ENCODE assay signal across 10 cellular contexts in genomic region chr12:106342397-106343212, GRCh38. TPM values are rescaled to one million over a fixed set of nuclear protein-coding genes. Genes with fewer than 3 reads are reported as not detected.
A peak's percentile ranks its signal among the peaks of the same experiment; 100 is the strongest.
DNase-seq lines count a peak whose midpoint lies in the region; ATAC-seq and TF ChIP-seq lines count a peak whose summit lies in the region.
"Had no signal": no experiment of that assay in that cellular context is flagged by ENCODE, and none has a peak within 500 bp of the region (broad histone marks: within the 10 kb centered on the region; RNA-seq: fewer than 3 reads in every experiment).

No MANE protein-coding gene starts in this region.

- ATAC-seq in psoas muscle = peak; percentile 91 to 95 (median 92)
- no peak for ATAC-seq in HG03196 (IDR thresholded peaks at IDR 0.05; ENCODE audit: unreplicated experiment)
- no peak for ATAC-seq in HG02938 (IDR thresholded peaks at IDR 0.05; ENCODE audit: unreplicated experiment)
- ATAC-seq: GM12878 had no signal

- BruUV-seq in Calu3 (replicated peaks; lab: Mats Ljungman, UMichigan) = no TSS peak

- H3K4me1 Mint-ChIP-seq in Calu3 (ENCODE audit: low read depth, unreplicated experiment) = peaks cover 19% of the 10 kb centered on the region
- H3K4me1 Mint-ChIP-seq in H9 = peaks cover 4 to 5% of the 10 kb centered on the region in 2 experiments; a peak in 1 of 4 replicates
- H3K4me1 Mint-ChIP-seq in activated naive CD4-positive, alpha-beta T cell treated with anti-CD3 and anti-CD28 coated beads for 36 hours (ENCODE audit: low read depth) = no peaks in the 10 kb centered on the region

- H3K4me1 ChIP-seq in psoas muscle (peaks cover 30% of the 10 kb centered on the region), H9 (ENCODE audit: insufficient read depth, low read length) (no peaks in the 10 kb centered on the region; the same call in 1 of the 2 replicates)

- no peak overlapping the region for H4K5ac ChIP-seq in H9 (ENCODE audit: insufficient read length, low read depth, low read length)

- no peak overlapping the region for H3T11ph ChIP-seq in H9 (ENCODE audit: low read length)

- H3K18ac ChIP-seq in H9 (ENCODE audit: insufficient read length, low read depth, low read length) = no peak overlapping the region

- H2BK120ac ChIP-seq in H9 (ENCODE audit: low read depth, low read length, poor library complexity, severe bottlenecking) = no peak overlapping the region

- H3K4ac ChIP-seq in H9 (ENCODE audit: low read depth, low read length) = no peak overlapping the region

- CTCF ChIA-PET in Calu3 (lab: Charles Lee) = interaction anchor here (0.9 to 1.7 kb wide), 4 partner anchors 15 to 116 kb away, joined by 3 to 5 read pairs (median 4); partner anchors contain the start of gene POLR3B
- CTCF ChIA-PET in activated naive CD4-positive, alpha-beta T cell treated with anti-CD3 and anti-CD28 coated beads for 36 hours (lab: Charles Lee) = interaction anchor here (1.0 kb wide), 1 partner anchor 9 kb away, joined by 3 read pairs; no protein-coding TSS in a partner anchor

- no peaks in the 10 kb centered on the region for H4K20me1 ChIP-seq in H9 (ENCODE audit: control insufficient read depth, insufficient read depth, insufficient read length)

- H3K36me3 Mint-ChIP-seq in Calu3 (ENCODE audit: insufficient read depth, unreplicated experiment) (peaks cover 12% of the 10 kb centered on the region), H9 (ENCODE audit: insufficient read depth in 1 of 3, low read depth in 3 of 3) (no peaks in the 10 kb centered on the region)
- H3K36me3 Mint-ChIP-seq in activated naive CD4-positive, alpha-beta T cell treated with anti-CD3 and anti-CD28 coated beads for 36 hours (ENCODE audit: low read depth) = peaks cover 3% of the 10 kb centered on the region

- H3K79me1 ChIP-seq in H9 (ENCODE audit: insufficient read depth, low read depth, low read length, poor library complexity, severe bottlenecking) = no peaks in the 10 kb centered on the region

- H3K27me3 ChIP-seq in psoas muscle (ENCODE audit: insufficient read depth in 3 of 3, low read length in 2 of 3) (no peaks in the 10 kb centered on the region), H9 (ENCODE audit: insufficient read depth, low read length) (no peaks in the 10 kb centered on the region)

- H3K14ac ChIP-seq in H9 (ENCODE audit: insufficient read depth, low read length) = no peak overlapping the region

- H3K27ac Mint-ChIP-seq in Calu3 (ENCODE audit: unreplicated experiment) (peak overlapping the region; percentile 29), H9 (no peak overlapping the region)
- no peak overlapping the region for H3K27ac Mint-ChIP-seq in activated naive CD4-positive, alpha-beta T cell treated with anti-CD3 and anti-CD28 coated beads for 36 hours

- no peak overlapping the region for H3K9ac ChIP-seq in H9 (ENCODE audit: extremely low read depth, insufficient read length, low read length)

- H3K79me2 ChIP-seq in H9 (ENCODE audit: insufficient read depth, low read length) = no peaks in the 10 kb centered on the region

- H3K23ac ChIP-seq in H9 (ENCODE audit: insufficient read length, low read depth, low read length) = no peak overlapping the region

- H3K27me3 Mint-ChIP-seq in Calu3 (ENCODE audit: unreplicated experiment) (no peaks in the 10 kb centered on the region), H9 (ENCODE audit: low read depth) (no peaks in the 10 kb centered on the region; the same call in 1 of the 2 replicates)
- H3K27me3 Mint-ChIP-seq in activated naive CD4-positive, alpha-beta T cell treated with anti-CD3 and anti-CD28 coated beads for 36 hours (ENCODE audit: low read depth) = no peaks in the 10 kb centered on the region
- H3K27me3 Mint-ChIP-seq: IgD-negative memory B cell had no signal

- no peaks in the 10 kb centered on the region for H3K9me3 ChIP-seq in psoas muscle
- H3K9me3 ChIP-seq in H9 (ENCODE audit: control insufficient read depth, low read depth, low read length) = no peaks in the 10 kb centered on the region

- WGBS in psoas muscle, 3 donors = 10 to 23% (median 12%) methylated on average over 9 of the region's 9 CpGs
- no CpG with 5 or more reads among the region's 9 CpGs for WGBS in H9 (ENCODE audit: extremely low coverage, insufficient read length, low lambda C conversion rate)

- no peak overlapping the region for H3K4me2 ChIP-seq in H9 (ENCODE audit: insufficient read depth, insufficient read length, low read length)

- peaks cover 0 to 36% of the 10 kb centered on the region in 2 donors for H3K36me3 ChIP-seq in psoas muscle (ENCODE audit: insufficient read depth in 1 of 2, low read depth in 1 of 2)

- no peak overlapping the region for H2BK15ac ChIP-seq in H9 (ENCODE audit: low read depth, low read length)

- H2BK5ac ChIP-seq in H9 (ENCODE audit: insufficient read length, low read length) = no peak overlapping the region

- H2BK12ac ChIP-seq in H9 (ENCODE audit: insufficient read length, low read depth, low read length) = no peak overlapping the region

- peak overlapping the region; percentile 50 for H3K4me3 ChIP-seq in psoas muscle
- H3K4me3 ChIP-seq: GM12878 had no signal

- H2BK20ac ChIP-seq in H9 (ENCODE audit: low read depth, low read length, poor library complexity, severe bottlenecking) = no peak overlapping the region

- DNase-seq in Calu3 = peak; percentile 36
- DNase-seq in T1000 (lab: John Stamatoyannopoulos, UW) = peak; percentile 22
- peak; percentile 81 for DNase-seq in cardiac septum (ENCODE audit: low spot score)
- DNase-seq in psoas muscle = peak; percentile 87 to 92
- DNase-seq in H9 = no peak
- DNase-seq in activated naive CD4-positive, alpha-beta T cell treated with anti-CD3 and anti-CD28 coated beads for 36 hours = no peak

- H3K56ac ChIP-seq in H9 (ENCODE audit: insufficient read length, low read depth, low read length) = no peak overlapping the region

- peak overlapping the region; percentile 76 for H3K27ac ChIP-seq in psoas muscle
- H3K27ac ChIP-seq in H9 (ENCODE audit: insufficient read length, low read depth, low read length) = no peak overlapping the region

- H2AK5ac ChIP-seq in H9 (ENCODE audit: insufficient read length, low read length) = no peak overlapping the region

- no peak overlapping the region for H4K91ac ChIP-seq in H9 (ENCODE audit: insufficient read length, low read depth, low read length)

- H2AFZ ChIP-seq in H9 (ENCODE audit: low read length) = no peak overlapping the region

- TF ChIP-seq CTCF in Calu3 (IDR thresholded peaks at IDR 0.05; ENCODE audit: unreplicated experiment) (no peak), psoas muscle (IDR thresholded peaks at IDR 0.05) (no peak), H9 (conservative IDR thresholded peaks at IDR 0.05) (no peak)

- intact Hi-C loops in Calu3 (cut with micrococcal nuclease; ENCODE audit: unreplicated experiment) = loop anchor here (2.0 kb wide), 1 partner anchor 34 kb away; no protein-coding TSS in a partner anchor
- intact Hi-C loops in cardiac septum (cut with DNase I) = loop anchor here (2.0 to 10.0 kb wide), 3 partner anchors 40 to 928 kb away; partner anchors contain the start of genes CKAP4 and TCP11L2
- intact Hi-C loops in psoas muscle (cut with DNase I) = loop anchor here (1.0 to 5.0 kb wide), 3 partner anchors 35 to 116 kb away; no protein-coding TSS in a partner anchor
- intact Hi-C loops in activated naive CD4-positive, alpha-beta T cell treated with anti-CD3 and anti-CD28 coated beads for 36 hours (cut with micrococcal nuclease) = no loop called here

- H3K9me3 Mint-ChIP-seq in Calu3 (ENCODE audit: low read depth, unreplicated experiment) (no peaks in the 10 kb centered on the region), H9 (no peaks in the 10 kb centered on the region)
- H3K9me3 Mint-ChIP-seq in activated naive CD4-positive, alpha-beta T cell treated with anti-CD3 and anti-CD28 coated beads for 36 hours = no peaks in the 10 kb centered on the region
- H3K9me3 Mint-ChIP-seq: IgD-negative memory B cell had no signal

- H3K4me3 Mint-ChIP-seq in Calu3 (ENCODE audit: low read depth, unreplicated experiment) = peak overlapping the region; percentile 51
- H3K4me3 Mint-ChIP-seq in H9 = no peak overlapping the region; a peak in 1 of 5 replicates
- no peak overlapping the region for H3K4me3 Mint-ChIP-seq in activated naive CD4-positive, alpha-beta T cell treated with anti-CD3 and anti-CD28 coated beads for 36 hours
- H3K4me3 Mint-ChIP-seq: IgD-negative memory B cell had no signal

- no peak overlapping the region for H4K8ac ChIP-seq in H9 (replicated peaks; ENCODE audit: insufficient read length, low read depth, low read length)

- no peaks in the 10 kb centered on the region for H3K23me2 ChIP-seq in H9 (ENCODE audit: insufficient read length, low read depth, low read length, poor library complexity, severe bottlenecking)

RNA-seq across cellular contexts. Expression of gene POLR3B, which starts 14.9 kb away (rescaled TPM):
- total RNA-seq in Calu3 (2022) (13.6 and 13.9 TPM in 2 replicates), cardiac septum (9.4 TPM), psoas muscle (10 to 100 TPM in 1 of 4 donors, 1 to 10 TPM in 3; 4.3 to 14.0 (median 8.4) TPM), H9 (2021) (12.8 and 13.4 TPM in 2 replicates)
- polyA plus RNA-seq in psoas muscle = 1 to 10 TPM; 3.6 to 6.7 (median 5.3) TPM
- 1 to 10 TPM; 6.4 to 6.8 TPM for total RNA-seq in activated naive CD4-positive, alpha-beta T cell treated with anti-CD3 and anti-CD28 coated beads for 36 hours

RNA-seq across cellular contexts. Expression of gene TCP11L2, which starts 40.1 kb away (rescaled TPM):
- total RNA-seq in Calu3 (2022) (30.7 and 37.7 TPM in 2 replicates), cardiac septum (61.2 TPM), psoas muscle (10 to 100 TPM; 26.7 to 63.1 (median 39.0) TPM), H9 (2021) (5.8 and 6.1 TPM in 2 replicates)
- polyA plus RNA-seq in psoas muscle = 10 to 100 TPM in 2 of 3 donors, 1 to 10 TPM in 1; 3.9 to 26.0 (median 15.2) TPM
- 10 to 100 TPM in 1 of 2 experiments, 1 to 10 TPM in 1; 9.2 to 10.3 TPM for total RNA-seq in activated naive CD4-positive, alpha-beta T cell treated with anti-CD3 and anti-CD28 coated beads for 36 hours

Comparison
In these comparisons a context has a peak if more than half of its experiments do, and no peak if none do; other contexts are left out.
1. DNase-seq: peak in Calu3 (single experiment), T1000 (single experiment), cardiac septum (single experiment) and psoas muscle (2 of 2); none in H9 (single experiment) and activated naive CD4-positive, alpha-beta T cell treated with anti-CD3 and anti-CD28 coated beads for 36 hours (single experiment).
2. ATAC-seq: peak in psoas muscle (4 of 4); none in HG03196 (single experiment) and HG02938 (single experiment).